In genomic region chr11:62921573-62922188, GRCh38 we compare ENCODE assay signal across 8 cellular contexts.
DNase-seq lines count a peak whose midpoint lies in the region; ATAC-seq and TF ChIP-seq lines count a peak whose summit lies in the region.
"Had no signal": no experiment of that assay in that cellular context is flagged by ENCODE, and none has a peak within 500 bp of the region (broad histone marks: within the 10 kb centered on the region; RNA-seq: fewer than 3 reads in every experiment).

No MANE protein-coding gene starts in this region.

- no peak for TF ChIP-seq CTCF in coronary artery (IDR thresholded peaks at IDR 0.05)
- no peak for TF ChIP-seq CTCF in parathyroid adenoma (IDR thresholded peaks at IDR 0.05)
- no peak for TF ChIP-seq CTCF in WERI-Rb-1 (IDR thresholded peaks at IDR 0.05; ENCODE audit: low read depth, low read length)

- no peak overlapping the region for H3K27ac ChIP-seq in coronary artery
- H3K27ac ChIP-seq in parathyroid adenoma = peak overlapping the region; percentile 15
- no peak overlapping the region for H3K27ac ChIP-seq in WERI-Rb-1

- no peak overlapping the region for H3K4me2 ChIP-seq in parathyroid adenoma (ENCODE audit: low read length)

- peak overlapping the region; percentile 72 for H2AFZ ChIP-seq in parathyroid adenoma

- H3K36me3 ChIP-seq in parathyroid adenoma (ENCODE audit: control insufficient read depth, insufficient read depth, low read length) (no peaks in the 10 kb centered on the region), WERI-Rb-1 (no peaks in the 10 kb centered on the region)

- H3K4me1 ChIP-seq in parathyroid adenoma = peaks cover 5% of the 10 kb centered on the region

- no peaks in the 10 kb centered on the region for H3K27me3 ChIP-seq in parathyroid adenoma (ENCODE audit: control insufficient read depth, insufficient read depth, low read length)
- H3K27me3 ChIP-seq in WERI-Rb-1 (ENCODE audit: insufficient read depth, low read depth, severe bottlenecking) = no peaks in the 10 kb centered on the region

- no peaks in the 10 kb centered on the region for H3K9me3 ChIP-seq in parathyroid adenoma (ENCODE audit: control insufficient read depth, low read length)
- H3K9me3 ChIP-seq in WERI-Rb-1 (ENCODE audit: severe bottlenecking) = no peaks in the 10 kb centered on the region

- DNase-seq in EL (peak; percentile 61), NCI-H1694 (lab: John Stamatoyannopoulos, UW) (peak; percentile 60), coronary artery (ENCODE audit: low spot score) (no peak), WERI-Rb-1 (no peak), activated T-cell treated with anti-CD3 and anti-CD28 coated beads for 4 hours (no peak)
- DNase-seq: NCI-H510A had no signal

- H3K4me3 ChIP-seq in coronary artery = peak overlapping the region; percentile 30
- H3K4me3 ChIP-seq in parathyroid adenoma (ENCODE audit: low read depth, low read length) = no peak overlapping the region
- no peak overlapping the region for H3K4me3 ChIP-seq in WERI-Rb-1 (ENCODE audit: low read depth, low read length)

- ATAC-seq in HG02970 (IDR thresholded peaks at IDR 0.05; ENCODE audit: low FRiP score, unreplicated experiment) = no peak

- no peaks in the 10 kb centered on the region for H3K79me2 ChIP-seq in parathyroid adenoma

- no peak overlapping the region for H3K9ac ChIP-seq in parathyroid adenoma

Comparison
In these comparisons a context has a peak if more than half of its experiments do, and no peak if none do; other contexts are left out.
1. DNase-seq: peak in EL (single experiment) and NCI-H1694 (single experiment); none in coronary artery (single experiment), WERI-Rb-1 (single experiment) and activated T-cell treated with anti-CD3 and anti-CD28 coated beads for 4 hours (single experiment).